In genomic region chr2:73699437-73699836, GRCh38 we compare ENCODE assay signal across 2 cellular contexts.
TF ChIP-seq lines count a peak whose summit lies in the region.

No MANE protein-coding gene starts in this region.

TF ChIP-seq in HepG2, 621 proteins besides CTCF, POLR2A, EP300 and RAD21:
- TF ChIP-seq REST (IDR thresholded peaks at IDR 0.05; ENCODE audit: borderline replicate concordance in 1 of 2, low read depth in 1 of 2, low read length in 2 of 2), result peak; percentile 12 to 86
- 0 out of 2 replicates have a peak, but pooled peaks have one; percentile 23 for TF ChIP-seq MIER2 (CRISPR knock-in tag; IDR thresholded peaks at IDR 0.05)
- no peak for TF ChIP-seq HIC2 (CRISPR knock-in tag; IDR thresholded peaks at IDR 0.05; ENCODE audit: low read depth)
- no peak for TF ChIP-seq RORA (CRISPR knock-in tag; IDR thresholded peaks at IDR 0.05)

TF ChIP-seq in PFSK-1, 5 proteins besides CTCF, POLR2A, EP300 and RAD21:
- TF ChIP-seq TAF1 (IDR thresholded peaks at IDR 0.05; ENCODE audit: borderline replicate concordance, insufficient read depth, low read length) (no peak), FOXP2 (optimal IDR thresholded peaks at IDR 0.05; ENCODE audit: borderline replicate concordance, extremely low read depth, extremely low read length, insufficient read depth) (no peak), REST (IDR thresholded peaks at IDR 0.05; ENCODE audit: insufficient read depth in 1 of 2, low read depth in 2 of 2, low read length in 2 of 2) (peak; percentile 9 to 83; a peak in 2 of 4 replicates)
